In the genomic region with DNA sequence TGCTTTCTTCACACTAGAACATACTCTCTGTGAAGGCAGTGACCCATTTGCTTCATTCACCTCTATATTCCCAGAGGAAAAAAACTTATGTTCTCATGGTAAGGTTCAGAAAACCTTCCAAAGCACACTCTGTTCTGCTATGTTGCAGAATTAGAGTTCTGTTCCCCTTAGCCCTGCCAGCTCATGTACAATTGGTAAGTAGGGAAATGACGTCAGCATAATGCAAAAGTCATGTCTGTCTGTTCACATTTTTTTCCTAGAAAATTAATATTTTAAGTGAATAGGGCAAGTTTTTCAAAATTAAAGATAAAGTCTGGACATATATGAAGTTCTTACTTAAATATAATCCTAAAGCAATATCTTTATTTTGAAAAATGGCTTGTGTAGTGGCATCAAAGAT, we compare ENCODE assay signal across 34 cellular contexts.
"Had no signal": no experiment of that assay in that cellular context is flagged by ENCODE, and none has a peak within 500 bp of the region (broad histone marks: within the 10 kb centered on the region; RNA-seq: fewer than 3 reads in every experiment).

No MANE protein-coding gene starts in this region.

- DNase-seq: Karpas-422, Kasumi-1, MG63, MM.1S, MV-4-11, NCI-H1048, NCI-H1092, NCI-H1092 treated with DMSO at 0.1 percent for 48 hours, NCI-H1105, NCI-H1105 treated with DMSO at 0.1 percent for 48 hours, NCI-H1417, NCI-H1417 treated with DMSO at 0.1 percent for 48 hours, NCI-H1436, NCI-H1436 treated with DMSO at 0.1 percent for 48 hours, NCI-H146, NCI-H1694, NCI-H1694 treated with DMSO at 0.1 percent for 48 hours, NCI-H187, NCI-H187 treated with DMSO at 0.1 percent for 48 hours, NCI-H1930, NCI-H2029, NCI-H2029 treated with DMSO at 0.1 percent for 48 hours, NCI-H2081, NCI-H2081 treated with DMSO at 0.1 percent for 48 hours, NCI-H2107, NCI-H2171, NCI-H2171 treated with DMSO at 0.1 percent for 48 hours, NCI-H2227 treated with DMSO at 0.1 percent for 48 hours, NCI-H226, NCI-H345, NCI-H446, NCI-H446 treated with DMSO at 0.1 percent for 48 hours, NCI-H510A, NCI-H510A treated with DMSO at 0.1 percent for 48 hours had no signal

- H3K27me3 ChIP-seq: MG63 had no signal

- H3K36me3 ChIP-seq: MG63 had no signal

- H3K9me3 ChIP-seq: MG63 had no signal

- H3K4me3 ChIP-seq: MG63 had no signal
